ENCODE assay signal across 21 cellular contexts in genomic region chr3:21620511-21621395, GRCh38.
A peak's percentile ranks its signal among the peaks of the same experiment; 100 is the strongest.
DNase-seq lines count a peak whose midpoint lies in the region; ATAC-seq and TF ChIP-seq lines count a peak whose summit lies in the region.
"Had no signal": no experiment of that assay in that cellular context is flagged by ENCODE, and none has a peak within 500 bp of the region (broad histone marks: within the 10 kb centered on the region; RNA-seq: fewer than 3 reads in every experiment).

No MANE protein-coding gene starts in this region.

- DNase-seq in H9 (no peak), adipocyte (ENCODE audit: low read depth) (no peak), hepatocyte (ENCODE audit: low spot score) (no peak), retina (peak; percentile 41)
- no peak for DNase-seq in activated CD4-positive, CD25-positive, alpha-beta regulatory T cell treated with anti-CD3 and anti-CD28 coated beads, Interleukin-2, amount 50 U/mL, for 72 hours
- DNase-seq in activated effector memory CD4-positive, alpha-beta T cell treated with anti-CD3 and anti-CD28 coated beads, Interleukin-2, amount 50 U/mL, for 16 hours, result no peak
- DNase-seq: adrenal gland; CD8-positive, alpha-beta T cell; effector CD8-positive, alpha-beta T cell; NCI-H1417; NCI-H526 treated with DMSO at 0.1 percent for 48 hours; stimulated activated naive CD4-positive, alpha-beta T cell treated with Interleukin-2 at 50 U/mL for 16 hours; upper lobe of right lung had no signal

- H3K9me2 ChIP-seq in hepatocyte (replicated peaks; ENCODE audit: insufficient read depth), result no peaks in the 10 kb centered on the region

- no peaks in the 10 kb centered on the region for H4K20me1 ChIP-seq in H9 (ENCODE audit: control insufficient read depth, insufficient read depth, insufficient read length)
- H4K20me1 ChIP-seq in hepatocyte (ENCODE audit: insufficient read depth, poor library complexity, severe bottlenecking), result no peaks in the 10 kb centered on the region

- WGBS in H9 (ENCODE audit: extremely low coverage, insufficient read length, low lambda C conversion rate), result no CpG with 5 or more reads among the region's 9 CpGs
- 56% methylated on average over 9 of the region's 9 CpGs for WGBS in hepatocyte (ENCODE audit: low lambda C conversion rate, missing lambda C conversion rate)

- TF ChIP-seq CTCF in H9 (conservative IDR thresholded peaks at IDR 0.05) (no peak), hepatocyte (IDR thresholded peaks at IDR 0.05; ENCODE audit: poor library complexity) (no peak)

- peaks cover 5% of the 10 kb centered on the region in 2 experiments; a peak in 2 of 4 replicates for H3K4me1 Mint-ChIP-seq in H9
- H3K4me1 Mint-ChIP-seq: central memory CD8-positive, alpha-beta T cell; neural progenitor cell had no signal

- H4K91ac ChIP-seq in H9 (ENCODE audit: insufficient read length, low read depth, low read length), result no peak overlapping the region

- no peaks in the 10 kb centered on the region for H3K36me3 Mint-ChIP-seq in H9 (ENCODE audit: insufficient read depth in 1 of 3, low read depth in 3 of 3)
- H3K36me3 Mint-ChIP-seq: CD8-positive, alpha-beta T cell; neural progenitor cell had no signal

- no peak overlapping the region for H2BK20ac ChIP-seq in H9 (ENCODE audit: low read depth, low read length, poor library complexity, severe bottlenecking)

- H3K36me3 ChIP-seq in adipocyte (ENCODE audit: control insufficient read depth, insufficient read depth, low read length, severe bottlenecking) (no peaks in the 10 kb centered on the region), hepatocyte (replicated peaks; ENCODE audit: insufficient read depth, low read depth) (no peaks in the 10 kb centered on the region)
- H3K36me3 ChIP-seq: adrenal gland, neural progenitor cell, SJSA1, upper lobe of right lung had no signal

- H3K9ac ChIP-seq in H9 (ENCODE audit: extremely low read depth, insufficient read length, low read length) (no peak overlapping the region), adipocyte (ENCODE audit: low read length) (no peak overlapping the region)
- H3K9ac ChIP-seq: neural progenitor cell had no signal

- H3K27ac ChIP-seq in H9 (ENCODE audit: insufficient read length, low read depth, low read length), result no peak overlapping the region
- peak overlapping the region; percentile 36 for H3K27ac ChIP-seq in hepatocyte
- H3K27ac ChIP-seq: adrenal gland, neural progenitor cell, SJSA1, upper lobe of right lung had no signal

- H3K79me1 ChIP-seq in H9 (ENCODE audit: insufficient read depth, low read depth, low read length, poor library complexity, severe bottlenecking), result no peaks in the 10 kb centered on the region

- no peak overlapping the region for H2AK5ac ChIP-seq in H9 (ENCODE audit: insufficient read length, low read length)

- no peaks in the 10 kb centered on the region for H3K79me2 ChIP-seq in H9 (ENCODE audit: insufficient read depth, low read length)
- no peaks in the 10 kb centered on the region for H3K79me2 ChIP-seq in hepatocyte

- H2AFZ ChIP-seq in H9 (ENCODE audit: low read length), result no peak overlapping the region
- no peak overlapping the region for H2AFZ ChIP-seq in hepatocyte
- H2AFZ ChIP-seq: neural progenitor cell had no signal

- H4K5ac ChIP-seq in H9 (ENCODE audit: insufficient read length, low read depth, low read length), result no peak overlapping the region

- peak overlapping the region in 2 of 3 experiments; percentile 21 to 40; a peak in 3 of 7 replicates for H3K27ac Mint-ChIP-seq in H9
- H3K27ac Mint-ChIP-seq: activated T-helper 2 cell treated with anti-CD3 and anti-CD28 coated beads, Interferon-gamma antibody, Interleukin-2, Interleukin-4, amounts not matched to agents 10 μg/mL and 5 μg/mL and 100 μg/mL, durations not matched to agents 14 hours and 24 hours and 36 hours; CD8-positive, alpha-beta T cell; neural progenitor cell; T-helper 2 cell treated with Interferon-gamma antibody and Interleukin-4, amounts not matched to agents 5 μg/mL and 100 μg/mL, for 36 hours had no signal

- H3K9me3 ChIP-seq in H9 (ENCODE audit: control insufficient read depth, low read depth, low read length), result no peaks in the 10 kb centered on the region
- no peaks in the 10 kb centered on the region for H3K9me3 ChIP-seq in adipocyte (ENCODE audit: control insufficient read depth, low read length)
- H3K9me3 ChIP-seq in hepatocyte (ENCODE audit: low read depth), result no peaks in the 10 kb centered on the region
- H3K9me3 ChIP-seq: adrenal gland, SJSA1, upper lobe of right lung had no signal

- H3K9me3 Mint-ChIP-seq in H9, result no peaks in the 10 kb centered on the region
- H3K9me3 Mint-ChIP-seq: activated T-helper 2 cell treated with anti-CD3 and anti-CD28 coated beads, Interferon-gamma antibody, Interleukin-2, Interleukin-4, amounts not matched to agents 10 μg/mL and 5 μg/mL and 100 μg/mL, durations not matched to agents 14 hours and 24 hours and 36 hours; neural progenitor cell had no signal

- H3K23me2 ChIP-seq in H9 (ENCODE audit: insufficient read length, low read depth, low read length, poor library complexity, severe bottlenecking), result no peaks in the 10 kb centered on the region

- no peak overlapping the region for H2BK120ac ChIP-seq in H9 (ENCODE audit: low read depth, low read length, poor library complexity, severe bottlenecking)

- H2BK12ac ChIP-seq in H9 (ENCODE audit: insufficient read length, low read depth, low read length), result no peak overlapping the region

- H4K8ac ChIP-seq in H9 (replicated peaks; ENCODE audit: insufficient read length, low read depth, low read length), result no peak overlapping the region

- H3K4me3 Mint-ChIP-seq in H9, result no peak overlapping the region
- H3K4me3 Mint-ChIP-seq: CD8-positive, alpha-beta T cell; central memory CD8-positive, alpha-beta T cell; neural progenitor cell; T-helper 2 cell treated with Interferon-gamma antibody and Interleukin-4, amounts not matched to agents 5 μg/mL and 100 μg/mL, for 36 hours had no signal

- H3K56ac ChIP-seq in H9 (ENCODE audit: insufficient read length, low read depth, low read length), result no peak overlapping the region

- peaks cover 2% of the 10 kb centered on the region; the same call in 1 of the 2 replicates for H3K4me1 ChIP-seq in H9 (ENCODE audit: insufficient read depth, low read length)
- H3K4me1 ChIP-seq in adipocyte (ENCODE audit: control insufficient read depth, insufficient read depth, low read length), result peaks cover 17% of the 10 kb centered on the region
- peaks cover 13% of the 10 kb centered on the region for H3K4me1 ChIP-seq in hepatocyte (ENCODE audit: insufficient read depth)
- H3K4me1 ChIP-seq: adrenal gland, neural progenitor cell, SJSA1, upper lobe of right lung had no signal

- ATAC-seq in GM21825 (IDR thresholded peaks at IDR 0.05; ENCODE audit: unreplicated experiment), result no peak
- ATAC-seq: CD8-positive, alpha-beta T cell; Panc1; sciatic nerve had no signal

- no peak overlapping the region for H3T11ph ChIP-seq in H9 (ENCODE audit: low read length)

- no peak overlapping the region for H3K23ac ChIP-seq in H9 (ENCODE audit: insufficient read length, low read depth, low read length)

- no peak overlapping the region for H2BK5ac ChIP-seq in H9 (ENCODE audit: insufficient read length, low read length)

- peak overlapping the region; percentile 35 for H3K4me3 ChIP-seq in adipocyte (ENCODE audit: low read length)
- H3K4me3 ChIP-seq in hepatocyte, result no peak overlapping the region
- H3K4me3 ChIP-seq: adrenal gland, neural progenitor cell, SJSA1, upper lobe of right lung had no signal

- H3K18ac ChIP-seq in H9 (ENCODE audit: insufficient read length, low read depth, low read length), result no peak overlapping the region

- H3K4me2 ChIP-seq in H9 (ENCODE audit: insufficient read depth, insufficient read length, low read length) (no peak overlapping the region), hepatocyte (peak overlapping the region; percentile 43)
- H3K4me2 ChIP-seq: neural progenitor cell had no signal

- no peak overlapping the region for H3K14ac ChIP-seq in H9 (ENCODE audit: insufficient read depth, low read length)

- H2BK15ac ChIP-seq in H9 (ENCODE audit: low read depth, low read length), result no peak overlapping the region

- no peak overlapping the region for H3K4ac ChIP-seq in H9 (ENCODE audit: low read depth, low read length)

- H3K27me3 ChIP-seq in H9 (ENCODE audit: insufficient read depth, low read length), result no peaks in the 10 kb centered on the region
- no peaks in the 10 kb centered on the region for H3K27me3 ChIP-seq in adipocyte (replicated peaks; ENCODE audit: control insufficient read depth, insufficient read depth, low read length)
- H3K27me3 ChIP-seq in hepatocyte, result no peaks in the 10 kb centered on the region
- H3K27me3 ChIP-seq: adrenal gland, neural progenitor cell, SJSA1, upper lobe of right lung had no signal

- H3K27me3 Mint-ChIP-seq in H9 (ENCODE audit: low read depth), result no peaks in the 10 kb centered on the region
- H3K27me3 Mint-ChIP-seq: central memory CD8-positive, alpha-beta T cell had no signal
